Comparison of ENCODE assay signal across 18 cellular contexts in the genomic region with DNA sequence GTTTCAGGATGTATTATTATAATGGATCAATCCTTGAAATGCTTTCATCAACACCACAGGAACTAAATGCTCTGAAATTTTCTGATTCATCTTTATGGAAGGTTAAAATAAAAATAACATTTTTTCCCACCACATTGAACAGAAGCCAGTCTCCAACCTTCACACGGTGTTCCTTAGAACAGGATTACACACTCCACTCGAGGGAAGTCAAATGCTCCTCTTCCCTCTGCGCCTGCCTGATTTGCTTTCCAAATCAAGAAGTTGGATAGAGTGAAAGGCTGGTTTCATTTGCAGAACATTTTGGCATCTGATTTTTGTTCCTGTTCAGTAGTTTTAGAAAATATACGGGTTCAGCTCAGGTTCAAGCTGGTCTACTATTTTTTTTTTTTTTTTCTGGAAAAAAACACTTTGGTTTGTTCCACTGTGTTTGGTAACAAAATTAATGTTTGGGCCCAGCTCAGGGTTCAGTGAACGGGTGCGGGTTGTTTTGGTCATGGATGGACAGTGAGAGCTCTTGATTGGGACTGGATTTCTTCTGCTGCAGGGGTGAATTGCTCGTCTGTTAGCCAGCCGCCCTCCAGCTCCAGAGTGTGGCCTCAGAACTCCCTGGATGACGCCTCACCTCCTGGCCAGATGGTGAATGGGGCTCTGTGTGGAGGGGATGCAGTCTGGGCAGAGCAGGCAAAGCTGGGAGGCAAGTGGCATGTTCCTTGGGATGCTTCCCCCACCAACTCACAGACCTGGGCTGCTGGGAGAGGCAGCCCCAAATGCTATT.
A peak's percentile ranks its signal among the peaks of the same experiment; 100 is the strongest.
DNase-seq lines count a peak whose midpoint lies in the region; ATAC-seq and TF ChIP-seq lines count a peak whose summit lies in the region.
"Had no signal": no experiment of that assay in that cellular context is flagged by ENCODE, and none has a peak within 500 bp of the region (broad histone marks: within the 10 kb centered on the region; RNA-seq: fewer than 3 reads in every experiment).

No MANE protein-coding gene starts in this region.

- 64 to 69% methylated on average over 3 to 6 of the region's 9 CpGs for WGBS in gastroesophageal sphincter (ENCODE audit: low coverage in 1 of 2), 2 donors
- WGBS in prostate gland: 72% methylated on average over 9 of the region's 9 CpGs
- 23 to 36% methylated on average over 9 of the region's 9 CpGs for WGBS in thyroid gland, 2 donors

- H3K9me3 ChIP-seq in gastroesophageal sphincter (no peaks in the 10 kb centered on the region), prostate gland (no peaks in the 10 kb centered on the region), thyroid gland (no peaks in the 10 kb centered on the region)

- peak; percentile 46 for ATAC-seq in gastroesophageal sphincter
- ATAC-seq: HCT116, HepG2 had no signal

- TF ChIP-seq CTCF in gastroesophageal sphincter (IDR thresholded peaks at IDR 0.05): no peak
- no peak for TF ChIP-seq CTCF in nephron progenitor cell (IDR thresholded peaks at IDR 0.05)
- TF ChIP-seq CTCF in prostate gland (IDR thresholded peaks at IDR 0.05): no peak
- no peak for TF ChIP-seq CTCF in thyroid gland (IDR thresholded peaks at IDR 0.05)

- H3K4me3 Mint-ChIP-seq in nephron progenitor cell: no peak overlapping the region
- H3K4me3 Mint-ChIP-seq: CD14-positive monocyte; CD4-positive, alpha-beta memory T cell; HFFc6 had no signal

- no peak overlapping the region for H3K4me3 ChIP-seq in gastroesophageal sphincter
- no peak overlapping the region for H3K4me3 ChIP-seq in prostate gland
- no peak overlapping the region for H3K4me3 ChIP-seq in thyroid gland (replicated peaks in 1 of 3)

- H3K27me3 ChIP-seq in gastroesophageal sphincter: no peaks in the 10 kb centered on the region
- no peaks in the 10 kb centered on the region for H3K27me3 ChIP-seq in prostate gland (replicated peaks; ENCODE audit: insufficient read depth)
- H3K27me3 ChIP-seq in thyroid gland: no peaks in the 10 kb centered on the region

- H3K27ac ChIP-seq in gastroesophageal sphincter (peak overlapping the region in 3 of 4 donors; percentile 47 to 68 (median 57)), prostate gland (peak overlapping the region; percentile 19 to 30), thyroid gland (peak overlapping the region; percentile 90 to 98 (median 91))

- H3K4me1 Mint-ChIP-seq in nephron progenitor cell: peaks cover 14% of the 10 kb centered on the region
- H3K4me1 Mint-ChIP-seq: CD14-positive monocyte; CD4-positive, alpha-beta memory T cell had no signal

- no peak for TF ChIP-seq POLR2A in gastroesophageal sphincter (IDR thresholded peaks at IDR 0.05)
- no peak for TF ChIP-seq POLR2A in prostate gland (IDR thresholded peaks at IDR 0.05)
- peak in 1 of 2 donors; percentile 39 for TF ChIP-seq POLR2A in thyroid gland (IDR thresholded peaks at IDR 0.05)

- H3K4me1 ChIP-seq in gastroesophageal sphincter (peaks cover 0 to 36% (median 7%) of the 10 kb centered on the region in 3 donors), prostate gland (replicated peaks) (no peaks in the 10 kb centered on the region), thyroid gland (peaks cover 36 to 45% of the 10 kb centered on the region in 2 donors)

- no peaks in the 10 kb centered on the region for H3K36me3 Mint-ChIP-seq in nephron progenitor cell (ENCODE audit: low read depth)
- H3K36me3 Mint-ChIP-seq: CD14-positive monocyte; CD4-positive, alpha-beta memory T cell had no signal

- peaks cover 9% of the 10 kb centered on the region for H3K27me3 Mint-ChIP-seq in nephron progenitor cell (ENCODE audit: low read depth, poor library complexity)

- H3K9me3 Mint-ChIP-seq in nephron progenitor cell: peaks cover 18% of the 10 kb centered on the region
- H3K9me3 Mint-ChIP-seq: HFFc6 had no signal

- H3K36me3 ChIP-seq in gastroesophageal sphincter (no peaks in the 10 kb centered on the region), prostate gland (no peaks in the 10 kb centered on the region), thyroid gland (no peaks in the 10 kb centered on the region)

- DNase-seq in nephron progenitor cell: no peak
- DNase-seq in prostate gland (ENCODE audit: low spot score): no peak
- DNase-seq in thyroid gland: peak; percentile 89 to 90
- no peak for DNase-seq in activated effector memory CD4-positive, alpha-beta T cell treated with anti-CD3 and anti-CD28 coated beads, Interleukin-2, amount 50 U/mL, for 16 hours
- no peak for DNase-seq in NCI-H2081 (lab: John Stamatoyannopoulos, UW)
- DNase-seq in activated CD4-positive, alpha-beta T cell treated with anti-CD3 and anti-CD28 coated beads, Interleukin-2, amount 50 U/mL, for 1 hour: no peak
- no peak for DNase-seq in C1 segment of cervical spinal cord (lab: John Stamatoyannopoulos, UW)
- DNase-seq: ACHN; CD4-positive, alpha-beta memory T cell; DMS79 treated with DMSO at 0.1 percent for 48 hours; GF-D8; GOT3; H7; HFFc6 had no signal

- TF ChIP-seq EP300 in gastroesophageal sphincter (IDR thresholded peaks at IDR 0.05): no peak

- intact Hi-C loops in prostate gland (cut with DNase I) (loop anchor here (5.0 kb wide), 1 partner anchor 87 kb away; no protein-coding TSS in a partner anchor), thyroid gland (cut with DNase I) (no loop called here)

- peak overlapping the region; percentile 88 for H3K27ac Mint-ChIP-seq in nephron progenitor cell
- H3K27ac Mint-ChIP-seq: CD14-positive monocyte; CD4-positive, alpha-beta memory T cell; HFFc6 had no signal

Comparison
In these comparisons a context has a peak if more than half of its experiments do, and no peak if none do; other contexts are left out.
1. H3K27ac ChIP-seq: peak in every context shown above with its lines; median percentile 91 in thyroid gland; 57 in gastroesophageal sphincter; 24 in prostate gland.
2. DNase-seq: peak in thyroid gland (2 of 2); none in nephron progenitor cell (single experiment), prostate gland (single experiment), activated effector memory CD4-positive, alpha-beta T cell treated with anti-CD3 and anti-CD28 coated beads, Interleukin-2, amount 50 U/mL, for 16 hours (single experiment), NCI-H2081 (0 of 2), activated CD4-positive, alpha-beta T cell treated with anti-CD3 and anti-CD28 coated beads, Interleukin-2, amount 50 U/mL, for 1 hour (single experiment) and C1 segment of cervical spinal cord (0 of 14).